In genomic region chr2:65351948-65352595, GRCh38 we compare ENCODE assay signal across 19 cellular contexts.
A peak's percentile ranks its signal among the peaks of the same experiment; 100 is the strongest.
DNase-seq lines count a peak whose midpoint lies in the region; ATAC-seq and TF ChIP-seq lines count a peak whose summit lies in the region.
"Had no signal": no experiment of that assay in that cellular context is flagged by ENCODE, and none has a peak within 500 bp of the region (broad histone marks: within the 10 kb centered on the region; RNA-seq: fewer than 3 reads in every experiment).

No MANE protein-coding gene starts in this region.

- H3K27me3 ChIP-seq in DND-41 (ENCODE audit: insufficient read depth, low read length, poor library complexity) = no peaks in the 10 kb centered on the region
- H3K27me3 ChIP-seq in endodermal cell (ENCODE audit: control insufficient read depth, insufficient read depth, low read length, poor library complexity, severe bottlenecking) = no peaks in the 10 kb centered on the region
- H3K27me3 ChIP-seq: ascending aorta had no signal

- peaks cover 47% of the 10 kb centered on the region for H3K4me1 Mint-ChIP-seq in endodermal cell
- peaks cover 22 to 27% of the 10 kb centered on the region in 2 donors for H3K4me1 Mint-ChIP-seq in natural killer cell treated with Interleukin-12 subunit alpha and Interleukin-12 subunit beta and Interleukin-15 and Interleukin-18, amount 100 ng/mL, for 72 hours (ENCODE audit: low read depth in 2 of 2)
- peaks cover 21% of the 10 kb centered on the region for H3K4me1 Mint-ChIP-seq in T-helper 2 cell treated with Interferon-gamma antibody and Interleukin-4, amounts not matched to agents 5 μg/mL and 100 μg/mL, for 36 hours (ENCODE audit: low read depth)
- peaks cover 10% of the 10 kb centered on the region for H3K4me1 Mint-ChIP-seq in activated CD4-positive, alpha-beta T cell treated with anti-CD3 and anti-CD28 coated beads for 36 hours

- CTCF ChIA-PET in OCI-LY7 (lab: Charles Lee; ENCODE audit: unreplicated experiment) = interaction anchor here (0.6 to 3.3 kb wide), 4 partner anchors 7 to 29 kb away, joined by 3 to 11 read pairs (median 3); no protein-coding TSS in a partner anchor
- CTCF ChIA-PET in activated CD4-positive, alpha-beta T cell treated with anti-CD3 and anti-CD28 coated beads for 36 hours (lab: Charles Lee) = interaction anchor here (0.7 to 1.3 kb wide), 7 partner anchors 12 to 51 kb away, joined by 3 to 4 read pairs (median 3); no protein-coding TSS in a partner anchor

- peaks cover 7% of the 10 kb centered on the region for H3K36me3 Mint-ChIP-seq in endodermal cell (ENCODE audit: low read depth)
- peaks cover 4% of the 10 kb centered on the region for H3K36me3 Mint-ChIP-seq in natural killer cell treated with Interleukin-12 subunit alpha and Interleukin-12 subunit beta and Interleukin-15 and Interleukin-18, amount 100 ng/mL, for 72 hours
- H3K36me3 Mint-ChIP-seq in T-helper 2 cell treated with Interferon-gamma antibody and Interleukin-4, amounts not matched to agents 5 μg/mL and 100 μg/mL, for 36 hours (ENCODE audit: low read depth) = no peaks in the 10 kb centered on the region
- H3K36me3 Mint-ChIP-seq in activated CD4-positive, alpha-beta T cell treated with anti-CD3 and anti-CD28 coated beads for 36 hours (ENCODE audit: low read depth) = no peaks in the 10 kb centered on the region
- H3K36me3 Mint-ChIP-seq: activated naive CD8-positive, alpha-beta T cell had no signal

- H3K4me3 Mint-ChIP-seq in endodermal cell = no peak overlapping the region
- peak overlapping the region; percentile 16 for H3K4me3 Mint-ChIP-seq in natural killer cell treated with Interleukin-12 subunit alpha and Interleukin-12 subunit beta and Interleukin-15 and Interleukin-18, amount 100 ng/mL, for 72 hours
- no peak overlapping the region for H3K4me3 Mint-ChIP-seq in T-helper 2 cell treated with Interferon-gamma antibody and Interleukin-4, amounts not matched to agents 5 μg/mL and 100 μg/mL, for 36 hours
- H3K4me3 Mint-ChIP-seq in activated CD4-positive, alpha-beta T cell treated with anti-CD3 and anti-CD28 coated beads for 36 hours = no peak overlapping the region
- H3K4me3 Mint-ChIP-seq: activated naive CD8-positive, alpha-beta T cell; activated T-helper 17 cell treated with anti-CD3 and anti-CD28 coated beads, Interleukin-2, amount 50 U/mL, for 72 hours had no signal

- POLR2A ChIA-PET in OCI-LY7 (lab: Charles Lee) = interaction anchor here (0.6 to 1.8 kb wide), 18 partner anchors 10 to 252 kb away, joined by 3 to 17 read pairs (median 4); no protein-coding TSS in a partner anchor
- POLR2A ChIA-PET in activated CD4-positive, alpha-beta T cell treated with anti-CD3 and anti-CD28 coated beads for 36 hours (lab: Charles Lee) = no interaction called here

- no peaks in the 10 kb centered on the region for H3K27me3 Mint-ChIP-seq in endodermal cell (ENCODE audit: insufficient read depth)
- H3K27me3 Mint-ChIP-seq in natural killer cell treated with Interleukin-12 subunit alpha and Interleukin-12 subunit beta and Interleukin-15 and Interleukin-18, amount 100 ng/mL, for 72 hours = peaks cover 6 to 12% of the 10 kb centered on the region in 2 donors
- H3K27me3 Mint-ChIP-seq in T-helper 2 cell treated with Interferon-gamma antibody and Interleukin-4, amounts not matched to agents 5 μg/mL and 100 μg/mL, for 36 hours (ENCODE audit: low read depth) = peaks cover 26% of the 10 kb centered on the region
- H3K27me3 Mint-ChIP-seq in activated CD4-positive, alpha-beta T cell treated with anti-CD3 and anti-CD28 coated beads for 36 hours = peaks cover 3% of the 10 kb centered on the region

- H3K36me3 ChIP-seq in DND-41 (ENCODE audit: insufficient read depth, low read length) (no peaks in the 10 kb centered on the region), OCI-LY7 (ENCODE audit: insufficient read depth, low read length) (peaks cover 10% of the 10 kb centered on the region), endodermal cell (ENCODE audit: control insufficient read depth, insufficient read depth, low read length) (no peaks in the 10 kb centered on the region)
- H3K36me3 ChIP-seq: ascending aorta had no signal

- H2AFZ ChIP-seq in DND-41 (ENCODE audit: low read depth, low read length) = no peak overlapping the region
- H2AFZ ChIP-seq in OCI-LY7 (ENCODE audit: low read length) = no peak overlapping the region

- H4K20me1 ChIP-seq in DND-41 (ENCODE audit: insufficient read depth, low read length) (peaks cover 77% of the 10 kb centered on the region), OCI-LY7 (ENCODE audit: insufficient read depth, low read length) (no peaks in the 10 kb centered on the region)

- TF ChIP-seq CTCF in DND-41 (IDR thresholded peaks at IDR 0.05; ENCODE audit: borderline replicate concordance, extremely low read depth, low read length, poor library complexity, severe bottlenecking) (no peak), OCI-LY7 (conservative IDR thresholded peaks at IDR 0.05; ENCODE audit: low read length) (no peak), endodermal cell (conservative IDR thresholded peaks at IDR 0.05) (no peak)

- no peak overlapping the region for H3K9ac ChIP-seq in DND-41 (ENCODE audit: low read depth, low read length)
- H3K9ac ChIP-seq in endodermal cell (ENCODE audit: extremely low read depth, low read length, poor library complexity, severe bottlenecking) = no peak overlapping the region
- H3K9ac ChIP-seq: SK-N-SH had no signal

- no peaks in the 10 kb centered on the region for H3K9me3 ChIP-seq in DND-41 (ENCODE audit: insufficient read depth, low read length, severe bottlenecking)
- no peaks in the 10 kb centered on the region for H3K9me3 ChIP-seq in OCI-LY7 (ENCODE audit: low read length)
- H3K9me3 ChIP-seq in endodermal cell (ENCODE audit: control insufficient read depth, low read length) = no peaks in the 10 kb centered on the region
- H3K9me3 ChIP-seq: ascending aorta, psoas muscle, SK-N-SH had no signal

- no peak for DNase-seq in DND-41
- DNase-seq in OCI-LY7 (ENCODE audit: low spot score) = no peak
- DNase-seq in endodermal cell = no peak
- no peak for DNase-seq in natural killer cell treated with Interleukin-12 subunit alpha and Interleukin-12 subunit beta and Interleukin-15 and Interleukin-18, amount 100 ng/mL, for 72 hours (ENCODE audit: low spot score)
- no peak for DNase-seq in T-helper 2 cell treated with Interferon-gamma antibody and Interleukin-4, amounts not matched to agents 5 μg/mL and 100 μg/mL, for 36 hours (ENCODE audit: low spot score)
- DNase-seq in activated CD4-positive, alpha-beta T cell treated with anti-CD3 and anti-CD28 coated beads for 36 hours = no peak
- DNase-seq: activated CD8-positive, alpha-beta memory T cell treated with anti-CD3 and anti-CD28 coated beads, Interleukin-2, amount 50 U/mL, for 4 hours; H9; left colon; NCI-H1105; NCI-H2029 treated with DMSO at 0.1 percent for 48 hours; psoas muscle; SK-N-SH; substantia nigra had no signal

- peak overlapping the region; percentile 2 for H3K27ac Mint-ChIP-seq in endodermal cell
- no peak overlapping the region for H3K27ac Mint-ChIP-seq in natural killer cell treated with Interleukin-12 subunit alpha and Interleukin-12 subunit beta and Interleukin-15 and Interleukin-18, amount 100 ng/mL, for 72 hours
- no peak overlapping the region for H3K27ac Mint-ChIP-seq in T-helper 2 cell treated with Interferon-gamma antibody and Interleukin-4, amounts not matched to agents 5 μg/mL and 100 μg/mL, for 36 hours
- H3K27ac Mint-ChIP-seq in activated CD4-positive, alpha-beta T cell treated with anti-CD3 and anti-CD28 coated beads for 36 hours = no peak overlapping the region
- H3K27ac Mint-ChIP-seq: activated naive CD8-positive, alpha-beta T cell; activated T-helper 17 cell treated with anti-CD3 and anti-CD28 coated beads, Interleukin-2, amount 50 U/mL, for 72 hours; H9 had no signal

- no peaks in the 10 kb centered on the region for H3K9me3 Mint-ChIP-seq in endodermal cell
- H3K9me3 Mint-ChIP-seq in natural killer cell treated with Interleukin-12 subunit alpha and Interleukin-12 subunit beta and Interleukin-15 and Interleukin-18, amount 100 ng/mL, for 72 hours = no peaks in the 10 kb centered on the region
- H3K9me3 Mint-ChIP-seq in T-helper 2 cell treated with Interferon-gamma antibody and Interleukin-4, amounts not matched to agents 5 μg/mL and 100 μg/mL, for 36 hours = no peaks in the 10 kb centered on the region
- H3K9me3 Mint-ChIP-seq in activated CD4-positive, alpha-beta T cell treated with anti-CD3 and anti-CD28 coated beads for 36 hours (ENCODE audit: low read depth) = no peaks in the 10 kb centered on the region
- H3K9me3 Mint-ChIP-seq: activated T-helper 17 cell treated with anti-CD3 and anti-CD28 coated beads, Interleukin-2, amount 50 U/mL, for 72 hours; H9 had no signal

- H3K79me2 ChIP-seq in DND-41 (ENCODE audit: insufficient read depth, low read length) = peaks cover 97% of the 10 kb centered on the region
- H3K79me2 ChIP-seq in OCI-LY7 (ENCODE audit: insufficient read depth, low read depth, low read length) = peaks cover 93% of the 10 kb centered on the region

- no peak for ATAC-seq in DND-41 (ENCODE audit: insufficient read depth, low read depth)
- peak in 1 of 2 donors; percentile 51 for ATAC-seq in natural killer cell treated with Interleukin-12 subunit alpha and Interleukin-12 subunit beta and Interleukin-15 and Interleukin-18, amount 100 ng/mL, for 72 hours
- no peak for ATAC-seq in HG02981 (IDR thresholded peaks at IDR 0.05; ENCODE audit: unreplicated experiment)
- ATAC-seq in activated CD4-positive, alpha-beta T cell treated with anti-CD3 and anti-CD28 coated beads for 36 hours = no peak
- ATAC-seq: activated T-helper 17 cell treated with anti-CD3 and anti-CD28 coated beads, Interleukin-2, amount 50 U/mL, for 72 hours; psoas muscle had no signal

- no TSS peak for BruUV-seq in OCI-LY7 (replicated peaks; lab: Mats Ljungman, UMichigan)

- H3K9me2 ChIP-seq in OCI-LY7 (ENCODE audit: insufficient read depth, low read length) = no peaks in the 10 kb centered on the region
- H3K9me2 ChIP-seq: SK-N-SH had no signal

- no peak overlapping the region for H3K4me2 ChIP-seq in DND-41 (ENCODE audit: insufficient read depth, low read length)
- peak overlapping the region; percentile 69 for H3K4me2 ChIP-seq in OCI-LY7 (ENCODE audit: low read length)

- peaks cover 36% of the 10 kb centered on the region for H3K4me1 ChIP-seq in DND-41 (ENCODE audit: insufficient read depth, low read length)
- peaks cover 84% of the 10 kb centered on the region for H3K4me1 ChIP-seq in OCI-LY7 (ENCODE audit: insufficient read depth, low read length, poor library complexity, severe bottlenecking)
- peaks cover 31% of the 10 kb centered on the region for H3K4me1 ChIP-seq in endodermal cell (ENCODE audit: control insufficient read depth, insufficient read depth, low read length)

- H3K4me3 ChIP-seq in DND-41 (ENCODE audit: low read depth in 1 of 2, low read length in 2 of 2) = no peak overlapping the region
- no peak overlapping the region for H3K4me3 ChIP-seq in OCI-LY7 (ENCODE audit: low read depth, low read length, poor library complexity, severe bottlenecking)
- no peak overlapping the region for H3K4me3 ChIP-seq in endodermal cell (ENCODE audit: low read length)
- H3K4me3 ChIP-seq: ascending aorta, psoas muscle had no signal

- H3K27ac ChIP-seq in DND-41 (ENCODE audit: low read length) (0 out of 2 replicates have a peak overlapping the region, but pooled peaks have one; percentile 5), OCI-LY7 (ENCODE audit: low read depth, low read length, poor library complexity, severe bottlenecking) (peak overlapping the region; percentile 24), endodermal cell (ENCODE audit: low read depth, low read length) (no peak overlapping the region)
- H3K27ac ChIP-seq: VCaP had no signal

- intact Hi-C loops in OCI-LY7 (cut with micrococcal nuclease; ENCODE audit: unreplicated experiment) = loop anchor here (2.0 to 5.0 kb wide), 2 partner anchors 40 to 51 kb away; no protein-coding TSS in a partner anchor
- intact Hi-C loops in activated CD4-positive, alpha-beta T cell treated with anti-CD3 and anti-CD28 coated beads for 36 hours (cut with DNase I, micrococcal nuclease) = loop anchor here in 1 of 2 experiments (10.0 kb wide), 1 partner anchor 203 kb away; no protein-coding TSS in a partner anchor

- 92 to 95% methylated on average over 8 to 9 of the region's 9 CpGs for WGBS in endodermal cell (ENCODE audit: insufficient coverage in 1 of 2, insufficient read length in 1 of 2), 2 experiments
